Comparison of ENCODE assay signal across 15 cellular contexts in genomic region chr12:121976950-121977349, GRCh38.
DNase-seq lines count a peak whose midpoint lies in the region; ATAC-seq lines count a peak whose summit lies in the region.
"Had no signal": no experiment of that assay in that cellular context is flagged by ENCODE, and none has a peak within 500 bp of the region (broad histone marks: within the 10 kb centered on the region; RNA-seq: fewer than 3 reads in every experiment).

No MANE protein-coding gene starts in this region.

- ATAC-seq in HG02642 (IDR thresholded peaks at IDR 0.05; ENCODE audit: poor library complexity, unreplicated experiment), result no peak
- ATAC-seq: GM23338 had no signal

- peak; percentile 48 for DNase-seq in NCI-H82 (lab: John Stamatoyannopoulos, UW)
- no peak for DNase-seq in NCI-H82 treated with DMSO at 0.1 percent for 48 hours (lab: John Stamatoyannopoulos, UW; ENCODE audit: unreplicated experiment)
- peak; percentile 46 for DNase-seq in NCI-H1694 treated with DMSO at 0.1 percent for 48 hours (lab: John Stamatoyannopoulos, UW)
- peak; percentile 48 for DNase-seq in SHP77 treated with DMSO at 0.1 percent for 48 hours (lab: John Stamatoyannopoulos, UW)
- no peak for DNase-seq in activated gamma-delta T cell treated with Interleukin-2 at 50 U/mL for 16 hours
- DNase-seq: C1 segment of cervical spinal cord; Calu3; CD4-positive, alpha-beta memory T cell; COR-L47; DMS53; DMS79 treated with DMSO at 0.1 percent for 48 hours; GF-D8; HFFc6 had no signal

Comparison
In these comparisons a context has a peak if more than half of its experiments do, and no peak if none do; other contexts are left out.
1. DNase-seq: peak in NCI-H82 (single experiment), NCI-H1694 treated with DMSO at 0.1 percent for 48 hours (single experiment) and SHP77 treated with DMSO at 0.1 percent for 48 hours (single experiment); none in NCI-H82 treated with DMSO at 0.1 percent for 48 hours (single experiment) and activated gamma-delta T cell treated with Interleukin-2 at 50 U/mL for 16 hours (single experiment).